In the genomic region with DNA sequence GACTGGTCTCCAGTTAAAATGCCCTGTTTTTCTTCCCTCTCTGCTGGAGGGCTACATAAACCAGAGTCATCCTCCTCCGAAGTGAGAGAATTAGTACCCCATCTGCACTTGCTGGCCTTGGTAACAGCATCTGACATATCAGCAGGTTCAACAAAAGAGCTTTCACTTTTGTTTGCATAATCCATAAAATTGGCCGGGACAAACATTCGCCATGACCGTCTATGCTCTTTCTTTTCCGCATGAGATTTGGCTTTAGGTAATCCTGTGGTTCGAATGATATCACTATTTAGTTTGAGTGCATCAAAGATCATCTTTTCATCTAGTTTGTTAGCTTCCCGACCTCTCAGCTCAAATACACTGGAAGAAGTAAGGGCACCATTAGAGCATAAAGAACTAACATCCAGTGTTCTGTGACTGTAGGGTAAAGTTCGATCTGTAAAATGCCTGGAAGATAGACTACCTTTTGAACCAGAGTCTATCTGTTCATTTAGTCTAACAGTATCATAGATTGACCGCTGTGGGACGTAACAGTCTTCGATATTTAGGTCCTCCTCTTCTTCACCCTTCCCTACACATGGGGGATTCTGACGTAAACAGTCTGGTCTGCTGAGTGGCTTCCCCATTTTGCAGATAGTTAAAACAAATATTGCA, we compare ENCODE assay signal across 1 cellular context.
TF ChIP-seq lines count a peak whose summit lies in the region.

No MANE protein-coding gene starts in this region.

TF ChIP-seq in IMR-90, 13 proteins besides CTCF, POLR2A, EP300 and RAD21:
- TF ChIP-seq MAFK (IDR thresholded peaks at IDR 0.05; ENCODE audit: low read depth, low read length) (no peak), FOS (IDR thresholded peaks at IDR 0.05; ENCODE audit: low read depth, low read length) (no peak), MXI1 (IDR thresholded peaks at IDR 0.05; ENCODE audit: borderline replicate concordance, low read depth, low read length) (no peak), CHD1 (IDR thresholded peaks at IDR 0.05; ENCODE audit: low read depth, low read length) (no peak), RCOR1 (IDR thresholded peaks at IDR 0.05; ENCODE audit: insufficient replicate concordance, low read length) (no peak), MAZ (IDR thresholded peaks at IDR 0.05; ENCODE audit: borderline replicate concordance, low read depth, low read length) (no peak), BHLHE40 (IDR thresholded peaks at IDR 0.05; ENCODE audit: low read depth, low read length) (no peak), RFX5 (IDR thresholded peaks at IDR 0.05; ENCODE audit: low read depth, low read length) (no peak), SMC3 (IDR thresholded peaks at IDR 0.05; ENCODE audit: low read depth, low read length) (no peak), CEBPB (IDR thresholded peaks at IDR 0.05; ENCODE audit: low read depth, low read length) (no peak)
- TF ChIP-seq, protein P1, sequence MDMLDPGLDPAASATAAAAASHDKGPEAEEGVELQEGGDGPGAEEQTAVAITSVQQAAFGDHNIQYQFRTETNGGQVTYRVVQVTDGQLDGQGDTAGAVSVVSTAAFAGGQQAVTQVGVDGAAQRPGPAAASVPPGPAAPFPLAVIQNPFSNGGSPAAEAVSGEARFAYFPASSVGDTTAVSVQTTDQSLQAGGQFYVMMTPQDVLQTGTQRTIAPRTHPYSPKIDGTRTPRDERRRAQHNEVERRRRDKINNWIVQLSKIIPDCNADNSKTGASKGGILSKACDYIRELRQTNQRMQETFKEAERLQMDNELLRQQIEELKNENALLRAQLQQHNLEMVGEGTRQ (IDR thresholded peaks at IDR 0.05; ENCODE audit: low read depth, low read length), result no peak
- TF ChIP-seq, protein P2, sequence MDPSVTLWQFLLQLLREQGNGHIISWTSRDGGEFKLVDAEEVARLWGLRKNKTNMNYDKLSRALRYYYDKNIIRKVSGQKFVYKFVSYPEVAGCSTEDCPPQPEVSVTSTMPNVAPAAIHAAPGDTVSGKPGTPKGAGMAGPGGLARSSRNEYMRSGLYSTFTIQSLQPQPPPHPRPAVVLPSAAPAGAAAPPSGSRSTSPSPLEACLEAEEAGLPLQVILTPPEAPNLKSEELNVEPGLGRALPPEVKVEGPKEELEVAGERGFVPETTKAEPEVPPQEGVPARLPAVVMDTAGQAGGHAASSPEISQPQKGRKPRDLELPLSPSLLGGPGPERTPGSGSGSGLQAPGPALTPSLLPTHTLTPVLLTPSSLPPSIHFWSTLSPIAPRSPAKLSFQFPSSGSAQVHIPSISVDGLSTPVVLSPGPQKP (IDR thresholded peaks at IDR 0.05; ENCODE audit: borderline replicate concordance, low read depth, low read length), result no peak
